Comparison of ENCODE assay signal across 1 cellular context in the genomic region with DNA sequence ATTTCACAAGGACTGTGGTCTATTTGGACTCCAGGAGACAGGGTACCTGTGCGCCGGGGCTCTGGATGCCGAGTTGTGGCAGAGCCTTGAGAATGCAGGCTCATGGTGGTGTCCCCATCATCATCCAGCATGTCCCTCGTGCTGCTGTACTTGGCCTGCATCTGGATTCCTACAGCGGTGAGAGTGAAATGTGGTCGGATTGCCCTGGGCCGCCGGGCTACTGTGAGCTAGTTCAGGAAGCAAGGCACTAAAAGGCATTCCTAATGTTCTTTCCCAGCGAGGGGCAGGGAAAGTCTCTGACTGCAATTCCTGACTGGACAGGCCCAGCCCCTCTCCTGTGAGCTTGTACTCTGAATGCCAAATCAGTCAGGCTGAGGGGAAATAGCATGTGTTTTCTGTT.
TF ChIP-seq lines count a peak whose summit lies in the region.

A gene with protein sequence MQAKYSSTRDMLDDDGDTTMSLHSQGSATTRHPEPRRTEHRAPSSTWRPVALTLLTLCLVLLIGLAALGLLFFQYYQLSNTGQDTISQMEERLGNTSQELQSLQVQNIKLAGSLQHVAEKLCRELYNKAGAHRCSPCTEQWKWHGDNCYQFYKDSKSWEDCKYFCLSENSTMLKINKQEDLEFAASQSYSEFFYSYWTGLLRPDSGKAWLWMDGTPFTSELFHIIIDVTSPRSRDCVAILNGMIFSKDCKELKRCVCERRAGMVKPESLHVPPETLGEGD (minus strand): TSS at position 224 of the 400 bp plus-strand sequence. CDS start 63 bp downstream, at position 161.

TF ChIP-seq in endothelial cell of umbilical vein, 7 proteins besides CTCF, POLR2A, EP300 and RAD21:
- TF ChIP-seq FOS (IDR thresholded peaks at IDR 0.05; ENCODE audit: borderline replicate concordance, insufficient read depth, low read length) (no peak), EZH2 (IDR thresholded peaks at IDR 0.05; ENCODE audit: borderline replicate concordance, low read depth, low read length, severe bottlenecking) (no peak), POLR2AphosphoS5 (IDR thresholded peaks at IDR 0.05; ENCODE audit: insufficient read depth, low read depth, low read length) (no peak), GATA2 (IDR thresholded peaks at IDR 0.05; ENCODE audit: insufficient read depth, insufficient read length, low read depth, low read length) (no peak), JUN (IDR thresholded peaks at IDR 0.05; ENCODE audit: borderline replicate concordance, insufficient read depth, insufficient read length, low read depth) (no peak), MYC (IDR thresholded peaks at IDR 0.05; ENCODE audit: low read depth, low read length) (no peak)
- TF ChIP-seq, protein P1, sequence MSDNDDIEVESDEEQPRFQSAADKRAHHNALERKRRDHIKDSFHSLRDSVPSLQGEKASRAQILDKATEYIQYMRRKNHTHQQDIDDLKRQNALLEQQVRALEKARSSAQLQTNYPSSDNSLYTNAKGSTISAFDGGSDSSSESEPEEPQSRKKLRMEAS (IDR thresholded peaks at IDR 0.05; ENCODE audit: insufficient read depth, insufficient read length): no peak
